18 cellular contexts compared by ENCODE assay signal in the genomic region with DNA sequence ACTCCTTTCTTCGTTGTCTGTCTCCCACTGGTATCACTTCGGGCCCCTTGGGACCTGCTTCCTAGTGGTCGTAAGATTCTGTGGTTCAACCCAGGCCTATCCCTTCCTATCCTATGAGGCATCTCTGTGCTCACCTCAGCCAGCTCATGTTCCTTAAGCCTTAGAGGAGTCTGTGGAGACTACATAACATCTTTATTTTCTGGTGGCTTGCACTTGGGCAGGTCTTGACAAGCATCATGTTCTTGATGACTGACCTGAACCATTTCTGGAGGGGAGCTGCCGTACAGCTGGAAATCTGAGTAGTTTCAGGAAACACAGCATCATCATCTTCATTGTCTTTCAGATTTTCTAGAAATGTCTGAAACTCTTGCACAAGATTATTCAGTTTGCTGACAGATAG.
DNase-seq lines count a peak whose midpoint lies in the region; ATAC-seq and TF ChIP-seq lines count a peak whose summit lies in the region.
"Had no signal": no experiment of that assay in that cellular context is flagged by ENCODE, and none has a peak within 500 bp of the region (broad histone marks: within the 10 kb centered on the region; RNA-seq: fewer than 3 reads in every experiment).

No MANE protein-coding gene starts in this region.

- no peak for ATAC-seq in thoracic aorta (ENCODE audit: insufficient number of reproducible peaks, low FRiP score, low read depth)

- no peak overlapping the region for H3K9ac ChIP-seq in endodermal cell (ENCODE audit: extremely low read depth, low read length, poor library complexity, severe bottlenecking)

- H3K36me3 ChIP-seq in endodermal cell (ENCODE audit: control insufficient read depth, insufficient read depth, low read length) (peaks cover 16% of the 10 kb centered on the region), thoracic aorta (no peaks in the 10 kb centered on the region)
- H3K36me3 ChIP-seq: right lobe of liver, SJSA1, tibial nerve had no signal

- DNase-seq in endodermal cell (no peak), thoracic aorta (ENCODE audit: low spot score) (no peak), NCI-H226 (no peak), SW480 (ENCODE audit: low spot score) (no peak), GF-D8 (lab: John Stamatoyannopoulos, UW) (no peak)
- DNase-seq: activated naive CD4-positive, alpha-beta T cell treated with anti-CD3 and anti-CD28 coated beads, Interleukin-2, amount 10 ng/mL, durations not matched to agents 7 days and 5 days; foreskin melanocyte; NCI-H187; NCI-H510A; right lobe of liver; stimulated activated CD4-positive, alpha-beta T cell treated with anti-CD3 and anti-CD28 coated beads, Interleukin-4, amount 100 ng/mL, for 24 hours; stimulated activated CD8-positive, alpha-beta memory T cell treated with anti-CD3 and anti-CD28 coated beads, Interleukin-4, amount 100 ng/mL, for 48 hours; T1000 had no signal

- H3K27ac ChIP-seq in angular gyrus (ENCODE audit: low read depth, low read length), result peak overlapping the region; percentile 8
- H3K27ac ChIP-seq in endodermal cell (ENCODE audit: low read depth, low read length), result no peak overlapping the region
- peak overlapping the region; percentile 63 to 73 for H3K27ac ChIP-seq in thoracic aorta
- H3K27ac ChIP-seq: right lobe of liver, SJSA1, tibial nerve had no signal

- H3K9me3 ChIP-seq in endodermal cell (ENCODE audit: control insufficient read depth, low read length) (peaks cover 10% of the 10 kb centered on the region), thoracic aorta (no peaks in the 10 kb centered on the region)
- H3K9me3 ChIP-seq: right lobe of liver, SJSA1, tibial nerve had no signal

- H3K4me1 Mint-ChIP-seq in endodermal cell, result peaks cover 51% of the 10 kb centered on the region
- peaks cover 55% of the 10 kb centered on the region for H3K4me1 Mint-ChIP-seq in nephron

- H3K27me3 Mint-ChIP-seq in endodermal cell (ENCODE audit: insufficient read depth), result no peaks in the 10 kb centered on the region
- peaks cover 4% of the 10 kb centered on the region for H3K27me3 Mint-ChIP-seq in nephron (ENCODE audit: low read depth)
- H3K27me3 Mint-ChIP-seq: activated naive CD4-positive, alpha-beta T cell treated with anti-CD3 and anti-CD28 coated beads, Interleukin-2, amount 10 ng/mL, durations not matched to agents 7 days and 5 days had no signal

- H3K4me3 Mint-ChIP-seq in endodermal cell (no peak overlapping the region), nephron (no peak overlapping the region)
- H3K4me3 Mint-ChIP-seq: activated CD4-positive, alpha-beta T cell treated with anti-CD3 and anti-CD28 coated beads for 36 hours; activated naive CD4-positive, alpha-beta T cell treated with anti-CD3 and anti-CD28 coated beads, Interleukin-2, amount 10 ng/mL, durations not matched to agents 7 days and 5 days had no signal

- no peaks in the 10 kb centered on the region for H3K27me3 ChIP-seq in endodermal cell (ENCODE audit: control insufficient read depth, insufficient read depth, low read length, poor library complexity, severe bottlenecking)
- no peaks in the 10 kb centered on the region for H3K27me3 ChIP-seq in thoracic aorta (replicated peaks; ENCODE audit: insufficient read depth)
- H3K27me3 ChIP-seq: right lobe of liver, SJSA1, tibial nerve had no signal

- H3K9me3 Mint-ChIP-seq in endodermal cell (peaks cover 14% of the 10 kb centered on the region), nephron (no peaks in the 10 kb centered on the region)

- H3K4me1 ChIP-seq in endodermal cell (ENCODE audit: control insufficient read depth, insufficient read depth, low read length), result peaks cover 15% of the 10 kb centered on the region
- H3K4me1 ChIP-seq in thoracic aorta (ENCODE audit: control insufficient read depth in 1 of 2, low read depth in 2 of 2), result peaks cover 2 to 46% of the 10 kb centered on the region in 2 donors

- WGBS in endodermal cell (ENCODE audit: insufficient coverage in 1 of 2, insufficient read length in 1 of 2), 2 experiments, result 90 to 91% methylated on average over 2 to 4 of the region's 4 CpGs

- no peak for TF ChIP-seq CTCF in endodermal cell (conservative IDR thresholded peaks at IDR 0.05)
- no peak for TF ChIP-seq CTCF in nephron (IDR thresholded peaks at IDR 0.05; ENCODE audit: unreplicated experiment in 3 of 3)
- TF ChIP-seq CTCF in thoracic aorta (IDR thresholded peaks at IDR 0.05), result no peak

- H3K27ac Mint-ChIP-seq in endodermal cell (peak overlapping the region; percentile 59), nephron (peak overlapping the region in 2 of 3 experiments; percentile 20 to 87)
- H3K27ac Mint-ChIP-seq: activated CD4-positive, alpha-beta T cell treated with anti-CD3 and anti-CD28 coated beads for 36 hours; activated naive CD4-positive, alpha-beta T cell treated with anti-CD3 and anti-CD28 coated beads, Interleukin-2, amount 10 ng/mL, durations not matched to agents 7 days and 5 days had no signal

- peaks cover 31% of the 10 kb centered on the region for H3K36me3 Mint-ChIP-seq in endodermal cell (ENCODE audit: low read depth)
- peaks cover 28% of the 10 kb centered on the region for H3K36me3 Mint-ChIP-seq in nephron (ENCODE audit: low read depth)

- no peak overlapping the region for H3K4me3 ChIP-seq in endodermal cell (ENCODE audit: low read length)
- H3K4me3 ChIP-seq in thoracic aorta, result no peak overlapping the region
- H3K4me3 ChIP-seq: right lobe of liver, SJSA1, tibial nerve had no signal
